In genomic region chr2:45890819-45891218, GRCh38 we compare ENCODE assay signal across 9 cellular contexts.
DNase-seq lines count a peak whose midpoint lies in the region; ATAC-seq, FAIRE-seq and TF ChIP-seq lines count a peak whose summit lies in the region.
"Had no signal": no experiment of that assay in that cellular context is flagged by ENCODE, and none has a peak within 500 bp of the region (broad histone marks: within the 10 kb centered on the region; RNA-seq: fewer than 3 reads in every experiment).

No MANE protein-coding gene starts in this region.

- no peaks in the 10 kb centered on the region for H3K9me3 Mint-ChIP-seq in activated CD8-positive, alpha-beta T cell treated with anti-CD3 and anti-CD28 coated beads for 36 hours

- H2AFZ ChIP-seq in DND-41 (ENCODE audit: low read depth, low read length): no peak overlapping the region

- H3K27ac ChIP-seq in DND-41 (ENCODE audit: low read length): peak overlapping the region; percentile 63
- H3K27ac ChIP-seq in KOPT-K1 (ENCODE audit: low read depth, low read length, poor library complexity, severe bottlenecking): peak overlapping the region; percentile 79
- H3K27ac ChIP-seq: tibial artery had no signal

- no peaks in the 10 kb centered on the region for H3K36me3 Mint-ChIP-seq in activated CD8-positive, alpha-beta T cell treated with anti-CD3 and anti-CD28 coated beads for 36 hours (ENCODE audit: low read depth)

- no peak overlapping the region for H3K27ac Mint-ChIP-seq in activated CD8-positive, alpha-beta T cell treated with anti-CD3 and anti-CD28 coated beads for 36 hours

- H3K9me3 ChIP-seq in DND-41 (ENCODE audit: insufficient read depth, low read length, severe bottlenecking) (no peaks in the 10 kb centered on the region), KOPT-K1 (ENCODE audit: insufficient read depth, low read length, poor library complexity, severe bottlenecking) (no peaks in the 10 kb centered on the region), mucosa of descending colon (no peaks in the 10 kb centered on the region)
- H3K9me3 ChIP-seq: tibial artery had no signal

- FAIRE-seq in D721Med (lab: Jason Lieb, UNC): no peak

- no peaks in the 10 kb centered on the region for H3K27me3 ChIP-seq in DND-41 (ENCODE audit: insufficient read depth, low read length, poor library complexity)
- H3K27me3 ChIP-seq: tibial artery had no signal

- no peak for TF ChIP-seq CTCF in DND-41 (IDR thresholded peaks at IDR 0.05; ENCODE audit: borderline replicate concordance, extremely low read depth, low read length, poor library complexity, severe bottlenecking)
- no peak for TF ChIP-seq CTCF in activated CD8-positive, alpha-beta T cell treated with anti-CD3 and anti-CD28 coated beads for 36 hours (IDR thresholded peaks at IDR 0.05)
- TF ChIP-seq CTCF in mucosa of descending colon (IDR thresholded peaks at IDR 0.05): no peak
- no peak for TF ChIP-seq CTCF in D721Med (IDR thresholded peaks at IDR 0.05; ENCODE audit: insufficient read depth, missing control alignments)

- H3K4me3 Mint-ChIP-seq in activated CD8-positive, alpha-beta T cell treated with anti-CD3 and anti-CD28 coated beads for 36 hours: no peak overlapping the region

- H3K4me2 ChIP-seq in DND-41 (ENCODE audit: insufficient read depth, low read length): peak overlapping the region; percentile 32; the same call in 1 of the 2 replicates

- POLR2A ChIA-PET in activated CD8-positive, alpha-beta T cell treated with anti-CD3 and anti-CD28 coated beads for 36 hours (lab: Charles Lee): no interaction called here

- H3K4me1 ChIP-seq in DND-41 (ENCODE audit: insufficient read depth, low read length) (peaks cover 47% of the 10 kb centered on the region), mucosa of descending colon (ENCODE audit: low read depth) (peaks cover 5% of the 10 kb centered on the region)

- H4K20me1 ChIP-seq in DND-41 (ENCODE audit: insufficient read depth, low read length): no peaks in the 10 kb centered on the region

- H3K9ac ChIP-seq in DND-41 (ENCODE audit: low read depth, low read length): no peak overlapping the region

- H3K27me3 Mint-ChIP-seq in activated CD8-positive, alpha-beta T cell treated with anti-CD3 and anti-CD28 coated beads for 36 hours: no peaks in the 10 kb centered on the region

- H3K36me3 ChIP-seq in DND-41 (ENCODE audit: insufficient read depth, low read length) (no peaks in the 10 kb centered on the region), KOPT-K1 (ENCODE audit: insufficient read depth, low read length) (no peaks in the 10 kb centered on the region), mucosa of descending colon (ENCODE audit: low read depth) (no peaks in the 10 kb centered on the region)
- H3K36me3 ChIP-seq: tibial artery had no signal

- H3K79me2 ChIP-seq in DND-41 (ENCODE audit: insufficient read depth, low read length): no peaks in the 10 kb centered on the region

- H3K4me3 ChIP-seq in DND-41 (ENCODE audit: low read depth in 1 of 2, low read length in 2 of 2) (no peak overlapping the region), mucosa of descending colon (no peak overlapping the region)
- H3K4me3 ChIP-seq: tibial artery had no signal

- peak; percentile 84 for ATAC-seq in DND-41 (ENCODE audit: insufficient read depth, low read depth)
- ATAC-seq in activated CD8-positive, alpha-beta T cell treated with anti-CD3 and anti-CD28 coated beads for 36 hours: peak; percentile 35
- ATAC-seq in mucosa of descending colon: peak; percentile 36
- no peak for ATAC-seq in HG03460 (IDR thresholded peaks at IDR 0.05; ENCODE audit: unreplicated experiment)

- peaks cover 33% of the 10 kb centered on the region for H3K4me1 Mint-ChIP-seq in activated CD8-positive, alpha-beta T cell treated with anti-CD3 and anti-CD28 coated beads for 36 hours (ENCODE audit: low read depth)

- intact Hi-C loops in activated CD8-positive, alpha-beta T cell treated with anti-CD3 and anti-CD28 coated beads for 36 hours (cut with micrococcal nuclease): no loop called here
- intact Hi-C loops in mucosa of descending colon (cut with DNase I, micrococcal nuclease): no loop called here

- CTCF ChIA-PET in activated CD8-positive, alpha-beta T cell treated with anti-CD3 and anti-CD28 coated beads for 36 hours (lab: Charles Lee): interaction anchor here (1.6 kb wide), 1 partner anchor 9 kb away, joined by 4 read pairs; no protein-coding TSS in a partner anchor

- DNase-seq in DND-41 (peak; percentile 67), mucosa of descending colon (no peak), iPS-NIHi11 (ENCODE audit: low spot score) (no peak), activated gamma-delta T cell (lab: John Stamatoyannopoulos, UW) (no peak), D721Med (ENCODE audit: insufficient read length, low spot score) (no peak)
- DNase-seq in activated CD8-positive, alpha-beta T cell treated with anti-CD3 and anti-CD28 coated beads for 36 hours: peak; percentile 32
- DNase-seq: tibial artery had no signal

Comparison
In these comparisons a context has a peak if more than half of its experiments do, and no peak if none do; other contexts are left out.
1. DNase-seq: peak in DND-41 (single experiment) and activated CD8-positive, alpha-beta T cell treated with anti-CD3 and anti-CD28 coated beads for 36 hours (single experiment); none in mucosa of descending colon (0 of 3), iPS-NIHi11 (single experiment), activated gamma-delta T cell (single experiment) and D721Med (single experiment).